In the genomic region with DNA sequence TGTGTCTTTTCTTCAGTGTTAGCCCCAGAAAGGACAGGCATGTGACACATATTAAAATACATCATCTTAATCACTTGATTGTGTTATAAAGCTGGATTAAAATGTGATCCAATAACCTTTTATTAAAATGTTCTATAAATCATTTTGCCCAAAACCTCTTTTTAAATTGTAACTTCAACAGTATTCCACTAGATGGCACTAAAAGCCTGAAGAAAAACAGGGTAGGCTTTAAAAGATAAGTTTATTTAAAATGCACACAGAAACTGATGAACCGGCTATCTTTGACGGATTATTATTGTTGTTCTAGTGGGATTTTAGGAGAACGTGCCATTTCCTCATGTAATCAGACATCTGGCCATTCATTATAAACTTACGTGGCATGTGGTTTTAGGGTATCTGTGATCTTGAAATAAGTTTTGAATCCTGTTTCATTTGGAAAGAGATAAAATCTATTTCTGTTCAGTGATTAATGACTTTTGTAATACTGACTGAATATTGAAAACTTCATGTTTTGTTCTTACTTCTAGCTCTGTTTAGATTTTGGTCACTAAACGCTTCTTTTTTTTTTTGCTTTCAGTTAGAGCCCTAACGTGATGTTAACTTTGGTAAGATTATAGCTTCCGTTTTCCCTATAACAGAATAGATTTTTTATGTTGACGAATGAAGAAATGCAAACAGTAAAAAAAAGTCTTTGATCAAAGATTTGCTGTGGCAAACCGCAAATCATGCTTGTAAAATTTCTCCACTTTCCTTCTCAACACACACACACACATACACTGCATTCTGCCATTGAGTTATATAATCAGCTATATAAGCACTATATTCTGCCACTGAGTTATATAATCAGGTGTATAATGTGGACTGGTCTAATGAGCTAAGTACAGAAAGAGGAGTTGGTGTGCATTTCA, we compare ENCODE assay signal across 9 cellular contexts. TPM values are rescaled to one million over a fixed set of nuclear protein-coding genes. Genes with fewer than 3 reads are reported as not detected.
DNase-seq lines count a peak whose midpoint lies in the region; ATAC-seq, FAIRE-seq and TF ChIP-seq lines count a peak whose summit lies in the region.
"Had no signal": no experiment of that assay in that cellular context is flagged by ENCODE, and none has a peak within 500 bp of the region (broad histone marks: within the 10 kb centered on the region; RNA-seq: fewer than 3 reads in every experiment).

No MANE protein-coding gene starts in this region.

- TF ChIP-seq RAD21 in K562 (CRISPR knock-in tag; conservative IDR thresholded peaks at IDR 0.05 in 1 of 2, IDR thresholded peaks at IDR 0.05 in 1 of 2) (peak; percentile 77 to 89), HepG2 (CRISPR knock-in tag; IDR thresholded peaks at IDR 0.05) (no peak)

- CTCF ChIA-PET in K562 (lab: Yijun Ruan, JAX; ENCODE audit: low intra/inter-chr PET ratio) = interaction anchor here (0.7 to 3.1 kb wide), 8 partner anchors 128 to 1453 kb away, joined by 3 to 18 read pairs (median 3); no protein-coding TSS in a partner anchor
- CTCF ChIA-PET in HepG2 (lab: Yijun Ruan, JAX; ENCODE audit: low intra/inter-chr PET ratio, low total read pairs) = interaction anchor here (1.4 kb wide), 1 partner anchor 305 kb away, joined by 15 read pairs; no protein-coding TSS in a partner anchor

- H3K27me3 ChIP-seq in K562 (ENCODE audit: control insufficient read depth in 2 of 2, insufficient read depth in 2 of 2, low read length in 2 of 2) (no peaks in the 10 kb centered on the region), HepG2 (ENCODE audit: control insufficient read depth in 1 of 2, insufficient read depth in 2 of 2, low read length in 2 of 2) (no peaks in the 10 kb centered on the region)

- H3K36me3 ChIP-seq in K562 (ENCODE audit: control insufficient read depth, insufficient read depth, low read length) = no peaks in the 10 kb centered on the region
- H3K36me3 ChIP-seq in HepG2 (replicated peaks in 1 of 2; ENCODE audit: control insufficient read depth in 1 of 2, insufficient read depth in 2 of 2, low read length in 2 of 2) = 0 out of 5 replicates have a peak, but pooled peaks cover 0 to 3% of the 10 kb centered on the region in 2 experiments

- H3K79me2 ChIP-seq in K562 (ENCODE audit: control insufficient read depth, insufficient read depth, low read length) (no peaks in the 10 kb centered on the region), HepG2 (ENCODE audit: insufficient read depth, low read length) (no peaks in the 10 kb centered on the region)

- no peak for ATAC-seq in K562
- ATAC-seq in HepG2 = no peak

- no peak overlapping the region for H2AFZ ChIP-seq in K562 (ENCODE audit: low read depth, low read length)
- H2AFZ ChIP-seq in HepG2 (ENCODE audit: low read length) = no peak overlapping the region

- DNase-seq in SIG-M5 treated with dmso at 0.1 percent for 504 hours (lab: John Stamatoyannopoulos, UW; ENCODE audit: unreplicated experiment) = peak; percentile 42
- DNase-seq in SIG-M5 (lab: John Stamatoyannopoulos, UW) = no peak
- peak; percentile 31 for DNase-seq in NCI-H2081 treated with DMSO at 0.1 percent for 48 hours (lab: John Stamatoyannopoulos, UW)
- DNase-seq in K562 (ENCODE audit: extremely low read depth in 1 of 4, low spot score in 3 of 4) = peak in 3 of 4 experiments; percentile 17 to 38 (median 22)
- peak; percentile 21 for DNase-seq in HepG2 (ENCODE audit: low spot score)
- DNase-seq in islet precursor cell = no peak
- no peak for DNase-seq in middle frontal gyrus (ENCODE audit: extremely low spot score, low spot score)
- no peak for DNase-seq in GM12892 (ENCODE audit: insufficient read length)
- DNase-seq: activated T-cell treated with anti-CD3 and anti-CD28 coated beads, Interleukin-2, amount 50 U/mL, for 72 hours had no signal

- TF ChIP-seq CTCF in K562 (IDR thresholded peaks at IDR 0.05 in 2 of 3, conservative IDR thresholded peaks at IDR 0.05 in 1 of 3; ENCODE audit: insufficient read depth in 2 of 3, low read depth in 1 of 3, low read length in 3 of 3) = peak in 2 of 3 experiments; percentile 43 to 81; a peak in 4 of 6 replicates
- TF ChIP-seq CTCF in HepG2 (CRISPR knock-in tag; IDR thresholded peaks at IDR 0.05) = peak; percentile 53

- in situ Hi-C loops in K562 (cut with MboI) = no loop called here
- in situ Hi-C loops in HepG2 (cut with HindIII; ENCODE audit: extremely low pct_ligation_motif_present, low pct_unique_long_range_greater_than_20kb) = loop anchor here (5.0 kb wide), 1 partner anchor 307 kb away; no protein-coding TSS in a partner anchor

- H3K4me2 ChIP-seq in K562 (ENCODE audit: insufficient read depth, low read length) (no peak overlapping the region), HepG2 (ENCODE audit: low read depth, low read length) (no peak overlapping the region)

- POLR2A ChIA-PET in K562 (lab: Yijun Ruan, JAX) = no interaction called here
- POLR2A ChIA-PET in HepG2 (lab: Yijun Ruan, JAX) = interaction anchor here (1.2 kb wide), 1 partner anchor 14 kb away, joined by 3 read pairs; the partner anchor contains the start of gene VPS50

- H3K9ac ChIP-seq in K562 (ENCODE audit: insufficient read depth in 1 of 2, low read depth in 2 of 2, low read length in 2 of 2) = no peak overlapping the region
- no peak overlapping the region for H3K9ac ChIP-seq in HepG2 (ENCODE audit: insufficient read depth, low read depth, low read length)

- H3K27ac ChIP-seq in K562 (ENCODE audit: extremely low read depth, low read depth, low read length) (no peak overlapping the region), HepG2 (ENCODE audit: extremely low read length, insufficient read depth, low read length) (no peak overlapping the region)

- H4K20me1 ChIP-seq in K562 (replicated peaks; ENCODE audit: control insufficient read depth, insufficient read depth, low read length) = 0 out of 2 replicates have a peak, but pooled peaks cover 3% of the 10 kb centered on the region
- H4K20me1 ChIP-seq in HepG2 (ENCODE audit: insufficient read depth, low read length) = peaks cover 3% of the 10 kb centered on the region; the same call in 1 of the 2 replicates

- H3K4me3 ChIP-seq in K562 (no peak overlapping the region), HepG2 (replicated peaks in 1 of 3; ENCODE audit: insufficient read depth in 1 of 3, low read depth in 2 of 3, low read length in 3 of 3) (no peak overlapping the region)

- intact Hi-C loops in K562 (cut with micrococcal nuclease) (loop anchor here (1.0 to 10.0 kb wide), 5 partner anchors 129 to 1152 kb away; no protein-coding TSS in a partner anchor), HepG2 (cut with micrococcal nuclease; ENCODE audit: unreplicated experiment) (loop anchor here (1.0 to 10.0 kb wide), 4 partner anchors 129 to 839 kb away; no protein-coding TSS in a partner anchor)

- BruUV-seq in K562 (replicated peaks; lab: Mats Ljungman, UMichigan) (no TSS peak), HepG2 (replicated peaks; lab: Mats Ljungman, UMichigan) (no TSS peak)

- H3K4me1 ChIP-seq in K562 (replicated peaks in 1 of 2; ENCODE audit: control insufficient read depth in 2 of 2, insufficient read depth in 2 of 2, low read length in 2 of 2) (no peaks in the 10 kb centered on the region; a peak in 1 of 5 replicates), HepG2 (ENCODE audit: insufficient read depth, low read length) (no peaks in the 10 kb centered on the region)

- WGBS in K562 (ENCODE audit: insufficient coverage, low coverage, missing lambda C conversion rate) = 35% methylated on average over 9 of the region's 9 CpGs
- WGBS in HepG2 (ENCODE audit: low lambda C conversion rate) = 79% methylated on average over 9 of the region's 9 CpGs

- H3K9me1 ChIP-seq in K562 (ENCODE audit: control insufficient read depth, insufficient read depth, low read length) = no peaks in the 10 kb centered on the region

- no peak for FAIRE-seq in K562 (lab: Jason Lieb, UNC)
- FAIRE-seq in HepG2 (lab: Jason Lieb, UNC) = peak; percentile 37
- no peak for FAIRE-seq in GM12892 (lab: Jason Lieb, UNC)

- no peaks in the 10 kb centered on the region for H3K9me3 ChIP-seq in K562 (replicated peaks; ENCODE audit: control insufficient read depth, insufficient read depth, low read depth, low read length)
- no peaks in the 10 kb centered on the region for H3K9me3 ChIP-seq in HepG2 (ENCODE audit: low read length)

- TF ChIP-seq EP300 in K562 (IDR thresholded peaks at IDR 0.05; ENCODE audit: low read length) (no peak), HepG2 (IDR thresholded peaks at IDR 0.05; ENCODE audit: low read depth in 2 of 2, low read length in 2 of 2) (no peak), HepG2 (CRISPR knock-in tag; IDR thresholded peaks at IDR 0.05; ENCODE audit: borderline replicate concordance) (no peak)

- TF ChIP-seq POLR2A in K562 (conservative IDR thresholded peaks at IDR 0.05) = no peak
- no peak for TF ChIP-seq POLR2A in HepG2 (IDR thresholded peaks at IDR 0.05; ENCODE audit: insufficient read depth in 1 of 2, low read depth in 2 of 2, low read length in 2 of 2)
- TF ChIP-seq POLR2A in GM12892 (IDR thresholded peaks at IDR 0.05; ENCODE audit: low read depth, low read length) = no peak

RNA-seq across cellular contexts. Expression of gene VPS50, which starts 13.6 kb away (rescaled TPM):
- 24.2 and 68.9 TPM in 2 replicates for total RNA-seq in K562 (2011; cell fraction: chromatin; rRNA removed; ENCODE audit: low replicate concordance)
- total RNA-seq in K562 (2011; cell fraction: nucleolus; rRNA removed) = 6.7 and 9.7 TPM in 2 replicates
- total RNA-seq in K562 (2011; cell fraction: nucleoplasm; rRNA removed) = 22.9 and 30.3 TPM in 2 replicates
- total RNA-seq in K562 (2014; rRNA removed) (15.8 TPM in 2 replicates), K562 (2014; rRNA removed; fragmentation: Illumina TruSeq; extraction: Trizol) (29.4 and 33.8 TPM in 2 replicates), K562 (2015; rRNA removed; fragmentation: Illumina TruSeq; extraction: Trizol) (20.5 and 24.6 TPM in 2 replicates), K562 (2021) (21.7 and 24.6 TPM in 2 replicates), HepG2 (2016; rRNA removed; fragmentation: Illumina TruSeq; extraction: Trizol) (20.4 and 21.3 TPM in 2 replicates)
- polyA plus RNA-seq in K562 (2011; rRNA removed) (16.1 and 22.9 TPM in 2 replicates), K562 (2014; fragmentation: Illumina TruSeq; extraction: Trizol) (15.3 and 16.7 TPM in 2 replicates), K562 (2014; fragmentation: Nextera tagmentation; extraction: Ambion mirVana) (10 to 100 TPM; 10.5 to 14.9 TPM), K562 (2014; rRNA removed) (10.5 and 10.7 TPM in 2 replicates), HepG2 (2011; rRNA removed) (10.3 and 11.4 TPM in 2 replicates)
- polyA plus RNA-seq in K562 (2011; cell fraction: cytosol; rRNA removed) = 3.6 and 4.6 TPM in 2 replicates
- 14.4 and 21.9 TPM in 2 replicates for polyA plus RNA-seq in K562 (2011; cell fraction: nucleus; rRNA removed)
- 8.7 and 9.5 TPM in 2 replicates for polyA plus RNA-seq in K562 (2012)
- 42.8 and 53.3 TPM in 2 replicates for polyA minus RNA-seq in K562 (2011; rRNA and poly(A)+ RNA removed)
- 9.6 and 11.5 TPM in 2 replicates for polyA minus RNA-seq in K562 (2011; cell fraction: cytosol; rRNA and poly(A)+ RNA removed)
- polyA minus RNA-seq in K562 (2011; cell fraction: nucleus; rRNA and poly(A)+ RNA removed) = 27.5 and 46.8 TPM in 2 replicates
- 11.4 and 14.2 TPM in 2 replicates for total RNA-seq in HepG2 (2016; cell fraction: cytosol; rRNA removed; fragmentation: Illumina TruSeq; extraction: Trizol; ENCODE audit: low read depth)
- total RNA-seq in HepG2 (2016; cell fraction: insoluble cytoplasmic fraction; rRNA removed; fragmentation: Illumina TruSeq; extraction: Trizol) = 18.2 and 20.6 TPM in 2 replicates
- 10.5 and 11.0 TPM in 2 replicates for total RNA-seq in HepG2 (2016; cell fraction: membrane; rRNA removed; fragmentation: Illumina TruSeq; extraction: Trizol)
- 44.2 and 44.6 TPM in 2 replicates for total RNA-seq in HepG2 (2016; cell fraction: nucleus; rRNA removed; fragmentation: Illumina TruSeq; extraction: Trizol)
- polyA plus RNA-seq in HepG2 (2011; cell fraction: cytosol; rRNA removed) = 2.3 and 3.1 TPM in 2 replicates
- polyA plus RNA-seq in HepG2 (2011; cell fraction: nucleus; rRNA removed) = 11.7 and 13.9 TPM in 2 replicates
- 8.2 and 8.5 TPM in 2 replicates for polyA plus RNA-seq in HepG2 (2012)
- polyA plus RNA-seq in HepG2 (2016; cell fraction: cytosol; fragmentation: Illumina TruSeq; extraction: Trizol; ENCODE audit: low read depth) = 0.92 and 1.0 TPM in 2 replicates
- 10.4 and 12.3 TPM in 2 replicates for polyA plus RNA-seq in HepG2 (2016; cell fraction: insoluble cytoplasmic fraction; fragmentation: Illumina TruSeq; extraction: Trizol; ENCODE audit: low read depth)
- polyA plus RNA-seq in HepG2 (2016; cell fraction: membrane; fragmentation: Illumina TruSeq; extraction: Trizol; ENCODE audit: low read depth) = 1.7 and 1.9 TPM in 2 replicates
- polyA plus RNA-seq in HepG2 (2016; cell fraction: nucleus; fragmentation: Illumina TruSeq; extraction: Trizol; ENCODE audit: insufficient read depth, low read depth) = 16.8 and 17.4 TPM in 2 replicates
- polyA minus RNA-seq in HepG2 (2011; rRNA and poly(A)+ RNA removed; ENCODE audit: low replicate concordance) = 12.8 and 25.8 TPM in 2 replicates
- polyA minus RNA-seq in HepG2 (2011; cell fraction: cytosol; rRNA and poly(A)+ RNA removed) = 5.2 and 13.8 TPM in 2 replicates
- polyA minus RNA-seq in HepG2 (2011; cell fraction: nucleus; rRNA and poly(A)+ RNA removed) = 56.5 and 65.9 TPM in 2 replicates
- polyA plus RNA-seq in GM12892 (2012; ENCODE audit: missing spikeins) = 11.1 TPM

RNA-seq across cellular contexts. Expression of gene HEPACAM2, which starts 19.5 kb away (rescaled TPM):
- total RNA-seq in K562 (2011; cell fraction: chromatin; rRNA removed; ENCODE audit: low replicate concordance) = 2.3 and 6.4 TPM in 2 replicates
- 2.3 and 3.6 TPM in 2 replicates for total RNA-seq in K562 (2011; cell fraction: nucleolus; rRNA removed)
- 3.8 and 4.1 TPM in 2 replicates for total RNA-seq in K562 (2011; cell fraction: nucleoplasm; rRNA removed)
- total RNA-seq in K562 (2014; rRNA removed) = 2.8 TPM in 2 replicates
- 4.0 and 5.5 TPM in 2 replicates for total RNA-seq in K562 (2014; rRNA removed; fragmentation: Illumina TruSeq; extraction: Trizol)
- total RNA-seq in K562 (2015; rRNA removed; fragmentation: Illumina TruSeq; extraction: Trizol) = 2.4 and 2.5 TPM in 2 replicates
- 2.0 and 2.8 TPM in 2 replicates for total RNA-seq in K562 (2021)
- polyA plus RNA-seq in K562 (2011; rRNA removed) = 4.0 and 23.6 TPM in 2 replicates
- 2.3 and 15.2 TPM in 2 replicates for polyA plus RNA-seq in K562 (2011; cell fraction: cytosol; rRNA removed)
- 5.1 and 30.7 TPM in 2 replicates for polyA plus RNA-seq in K562 (2011; cell fraction: nucleus; rRNA removed)
- 1.5 and 4.2 TPM in 2 replicates for polyA plus RNA-seq in K562 (2012)
- polyA plus RNA-seq in K562 (2014; fragmentation: Illumina TruSeq; extraction: Trizol) = 5.4 and 6.5 TPM in 2 replicates
- 1 to 10 TPM; 3.9 to 6.0 TPM for polyA plus RNA-seq in K562 (2014; fragmentation: Nextera tagmentation; extraction: Ambion mirVana)
- polyA plus RNA-seq in K562 (2014; rRNA removed) = 3.6 and 4.7 TPM in 2 replicates
- 3.4 and 28.1 TPM in 2 replicates for polyA minus RNA-seq in K562 (2011; rRNA and poly(A)+ RNA removed)
- 1.1 and 6.2 TPM in 2 replicates for polyA minus RNA-seq in K562 (2011; cell fraction: cytosol; rRNA and poly(A)+ RNA removed)
- 3.8 and 29.0 TPM in 2 replicates for polyA minus RNA-seq in K562 (2011; cell fraction: nucleus; rRNA and poly(A)+ RNA removed)
- total RNA-seq in HepG2 (2016; rRNA removed; fragmentation: Illumina TruSeq; extraction: Trizol) = not detected in 2 replicates
- not detected in 2 replicates for total RNA-seq in HepG2 (2016; cell fraction: cytosol; rRNA removed; fragmentation: Illumina TruSeq; extraction: Trizol; ENCODE audit: low read depth)
- not detected in 2 replicates for total RNA-seq in HepG2 (2016; cell fraction: insoluble cytoplasmic fraction; rRNA removed; fragmentation: Illumina TruSeq; extraction: Trizol)
- total RNA-seq in HepG2 (2016; cell fraction: membrane; rRNA removed; fragmentation: Illumina TruSeq; extraction: Trizol) = not detected in 2 replicates
- not detected in 2 replicates for total RNA-seq in HepG2 (2016; cell fraction: nucleus; rRNA removed; fragmentation: Illumina TruSeq; extraction: Trizol)
- not detected in 2 replicates for polyA plus RNA-seq in HepG2 (2011; rRNA removed)
- polyA plus RNA-seq in HepG2 (2011; cell fraction: cytosol; rRNA removed) = not detected in 2 replicates
- not detected in 2 replicates for polyA plus RNA-seq in HepG2 (2011; cell fraction: nucleus; rRNA removed)
- polyA plus RNA-seq in HepG2 (2012) = not detected in 2 replicates
- not detected in 2 replicates for polyA plus RNA-seq in HepG2 (2016; cell fraction: cytosol; fragmentation: Illumina TruSeq; extraction: Trizol; ENCODE audit: low read depth)
- polyA plus RNA-seq in HepG2 (2016; cell fraction: insoluble cytoplasmic fraction; fragmentation: Illumina TruSeq; extraction: Trizol; ENCODE audit: low read depth) = not detected in 2 replicates
- polyA plus RNA-seq in HepG2 (2016; cell fraction: membrane; fragmentation: Illumina TruSeq; extraction: Trizol; ENCODE audit: low read depth) = not detected in 2 replicates
- not detected in 2 replicates for polyA plus RNA-seq in HepG2 (2016; cell fraction: nucleus; fragmentation: Illumina TruSeq; extraction: Trizol; ENCODE audit: insufficient read depth, low read depth)
- polyA minus RNA-seq in HepG2 (2011; rRNA and poly(A)+ RNA removed; ENCODE audit: low replicate concordance) = 0.28 TPM in 1 of 2 replicates, not detected in the other
- not detected in 2 replicates for polyA minus RNA-seq in HepG2 (2011; cell fraction: cytosol; rRNA and poly(A)+ RNA removed)
- not detected in 2 replicates for polyA minus RNA-seq in HepG2 (2011; cell fraction: nucleus; rRNA and poly(A)+ RNA removed)
- not detected for polyA plus RNA-seq in GM12892 (2012; ENCODE audit: missing spikeins)
- total RNA-seq: activated T-cell treated with anti-CD3 and anti-CD28 coated beads, Interleukin-2, amount 50 U/mL, for 72 hours had no signal

Comparison
In these comparisons a context has a peak if more than half of its experiments do, and no peak if none do; other contexts are left out.
1. DNase-seq: peak in SIG-M5 treated with dmso at 0.1 percent for 504 hours (single experiment), NCI-H2081 treated with DMSO at 0.1 percent for 48 hours (single experiment), K562 (3 of 4) and HepG2 (single experiment); none in SIG-M5 (single experiment), islet precursor cell (single experiment), middle frontal gyrus (single experiment) and GM12892 (single experiment).